10 cellular contexts compared by ENCODE assay signal in genomic region chr5:143413964-143414669, GRCh38. TPM values are rescaled to one million over a fixed set of nuclear protein-coding genes. Genes with fewer than 3 reads are reported as not detected.
DNase-seq lines count a peak whose midpoint lies in the region; ATAC-seq and TF ChIP-seq lines count a peak whose summit lies in the region.
"Had no signal": no experiment of that assay in that cellular context is flagged by ENCODE, and none has a peak within 500 bp of the region (broad histone marks: within the 10 kb centered on the region; RNA-seq: fewer than 3 reads in every experiment).

No MANE protein-coding gene starts in this region.

- DNase-seq in left cardiac atrium (no peak), NCI-H2029 treated with DMSO at 0.1 percent for 48 hours (lab: John Stamatoyannopoulos, UW) (no peak), nephron progenitor cell (no peak), colonic mucosa (no peak)
- DNase-seq: activated effector memory CD4-positive, alpha-beta T cell treated with Interleukin-2 at 50 U/mL for 16 hours; IMR-90; stimulated activated CD4-positive, alpha-beta T cell treated with anti-CD3 and anti-CD28 coated beads, Interleukin-2, amount 100 ng/mL, for 24 hours had no signal

- peaks cover 6% of the 10 kb centered on the region for H3K4me1 Mint-ChIP-seq in nephron progenitor cell

- H3K36me3 ChIP-seq in colonic mucosa, result no peaks in the 10 kb centered on the region

- no peak overlapping the region for H3K9ac ChIP-seq in colonic mucosa (ENCODE audit: low read depth in 2 of 2, low read length in 2 of 2)

- intact Hi-C loops in left cardiac atrium (cut with DNase I) (no loop called here), colonic mucosa (cut with DNase I) (no loop called here)

- H3K9me3 ChIP-seq in colonic mucosa, result no peaks in the 10 kb centered on the region

- no peaks in the 10 kb centered on the region for H3K9me3 Mint-ChIP-seq in nephron progenitor cell

- peaks cover 4% of the 10 kb centered on the region for H3K27me3 Mint-ChIP-seq in nephron progenitor cell (ENCODE audit: low read depth, poor library complexity)

- no peaks in the 10 kb centered on the region for H3K36me3 Mint-ChIP-seq in nephron progenitor cell (ENCODE audit: low read depth)

- H3K27ac ChIP-seq in colonic mucosa, result no peak overlapping the region

- H3K4me3 Mint-ChIP-seq in nephron progenitor cell, result no peak overlapping the region

- TF ChIP-seq CTCF in nephron progenitor cell (IDR thresholded peaks at IDR 0.05), result no peak
- no peak for TF ChIP-seq CTCF in colonic mucosa (IDR thresholded peaks at IDR 0.05)

- peak; percentile 53 for ATAC-seq in GM18870 (IDR thresholded peaks at IDR 0.05; ENCODE audit: unreplicated experiment)
- peak; percentile 74 for ATAC-seq in GM21528 (IDR thresholded peaks at IDR 0.05; ENCODE audit: low FRiP score, unreplicated experiment)
- ATAC-seq in HG03439 (IDR thresholded peaks at IDR 0.05; ENCODE audit: unreplicated experiment), result peak; percentile 72
- ATAC-seq in left cardiac atrium, result peak; percentile 38 to 68

- no peak overlapping the region for H3K4me3 ChIP-seq in colonic mucosa

- peaks cover 5% of the 10 kb centered on the region for H3K4me1 ChIP-seq in colonic mucosa

- no peaks in the 10 kb centered on the region for H3K27me3 ChIP-seq in colonic mucosa

- H3K27ac Mint-ChIP-seq in nephron progenitor cell, result no peak overlapping the region

RNA-seq across cellular contexts. Expression of gene NR3C1, which starts 10.6 kb away (rescaled TPM):
- total RNA-seq in left cardiac atrium (10 to 100 TPM; 39.0 to 51.7 TPM), colonic mucosa (10 to 100 TPM; 13.0 to 23.5 TPM)
